In genomic region chr1:111204211-111204883, GRCh38 we compare ENCODE assay signal across 8 cellular contexts. TPM values are rescaled to one million over a fixed set of nuclear protein-coding genes. Genes with fewer than 3 reads are reported as not detected.
A peak's percentile ranks its signal among the peaks of the same experiment; 100 is the strongest.
DNase-seq lines count a peak whose midpoint lies in the region; TF ChIP-seq lines count a peak whose summit lies in the region.

No MANE protein-coding gene starts in this region.

- peak; percentile 75 for TF ChIP-seq POLR2A in prostate gland (IDR thresholded peaks at IDR 0.05)

- peaks cover 7% of the 10 kb centered on the region for H3F3A ChIP-seq in GM23248 (ENCODE audit: insufficient read depth)

- no peaks in the 10 kb centered on the region for H3K79me2 ChIP-seq in GM23248 (ENCODE audit: insufficient read depth)
- no peaks in the 10 kb centered on the region for H3K79me2 ChIP-seq in fibroblast of lung (ENCODE audit: control insufficient read depth, insufficient read depth, low read length)

- H4K20me1 ChIP-seq in GM23248 (ENCODE audit: insufficient read depth), result no peaks in the 10 kb centered on the region
- no peaks in the 10 kb centered on the region for H4K20me1 ChIP-seq in fibroblast of lung (ENCODE audit: control insufficient read depth, extremely low read depth, insufficient read depth, low read length)

- H3K9me3 ChIP-seq in GM23248 (ENCODE audit: low read depth), result no peaks in the 10 kb centered on the region
- H3K9me3 ChIP-seq in fibroblast of lung (ENCODE audit: control insufficient read depth, insufficient read depth, low read depth, low read length), result no peaks in the 10 kb centered on the region
- no peaks in the 10 kb centered on the region for H3K9me3 ChIP-seq in prostate gland

- no peaks in the 10 kb centered on the region for H3K9me2 ChIP-seq in GM23248 (ENCODE audit: insufficient read depth)

- in situ Hi-C loops in GM23248 (cut with MboI), result loop anchor here (25.0 kb wide), 1 partner anchor 558 kb away; the partner anchor contains the start of gene DDX20

- intact Hi-C loops in prostate gland (cut with DNase I), result no loop called here

- H3K27ac ChIP-seq in GM23248 (no peak overlapping the region), fibroblast of lung (ENCODE audit: insufficient read depth, low read length) (no peak overlapping the region), prostate gland (peak overlapping the region; percentile 76 to 89)

- TF ChIP-seq CTCF in GM12873 (IDR thresholded peaks at IDR 0.05; ENCODE audit: insufficient read depth, low read depth, low read length, missing control alignments) (peak; percentile 5), fibroblast of lung (conservative IDR thresholded peaks at IDR 0.05 in 1 of 2, IDR thresholded peaks at IDR 0.05 in 1 of 2; ENCODE audit: low read depth in 1 of 2, low read length in 2 of 2) (no peak), prostate gland (IDR thresholded peaks at IDR 0.05) (peak in 1 of 4 experiments; percentile 12)

- peak overlapping the region; percentile 84 for H2AFZ ChIP-seq in GM23248
- peak overlapping the region; percentile 19 for H2AFZ ChIP-seq in fibroblast of lung (ENCODE audit: low read length)

- H3K36me3 ChIP-seq in GM23248 (ENCODE audit: low read depth), result no peaks in the 10 kb centered on the region
- no peaks in the 10 kb centered on the region for H3K36me3 ChIP-seq in fibroblast of lung (ENCODE audit: control insufficient read depth, insufficient read depth, low read length)
- no peaks in the 10 kb centered on the region for H3K36me3 ChIP-seq in prostate gland

- H3K4me3 ChIP-seq in GM23248, result peak overlapping the region; percentile 79
- peak overlapping the region; percentile 38 to 58 (median 48) for H3K4me3 ChIP-seq in fibroblast of lung (replicated peaks in 1 of 4; ENCODE audit: control extremely low read depth in 1 of 4, insufficient read depth in 1 of 4, low read depth in 3 of 4, low read length in 4 of 4)
- peak overlapping the region; percentile 62 to 71 for H3K4me3 ChIP-seq in prostate gland

- WGBS in GM23248 (ENCODE audit: low coverage in 1 of 2, low lambda C conversion rate in 2 of 2, missing lambda C conversion rate in 2 of 2), 2 experiments, result 7 to 10% methylated on average over 29 to 49 of the region's 58 CpGs
- 3% methylated on average over 40 of the region's 58 CpGs for WGBS in prostate gland

- DNase-seq in GM23248, result peak; percentile 39
- DNase-seq in NAMALWA (ENCODE audit: low spot score), result peak; percentile 51
- peak; percentile 52 for DNase-seq in activated T-cell treated with anti-CD3 and anti-CD28 coated beads for 24 hours (ENCODE audit: low read depth)
- no peak for DNase-seq in fibroblast of lung (ENCODE audit: low read depth in 2 of 2)
- peak; percentile 55 for DNase-seq in prostate gland (ENCODE audit: low spot score)
- no peak for DNase-seq in cerebellar cortex (ENCODE audit: low spot score)
- no peak for DNase-seq in NCI-H524 (lab: John Stamatoyannopoulos, UW)

- H3K9ac ChIP-seq in GM23248 (peak overlapping the region; percentile 65), fibroblast of lung (ENCODE audit: insufficient read depth, low read length) (peak overlapping the region; percentile 30)

- H3K27me3 ChIP-seq in GM23248 (replicated peaks; ENCODE audit: insufficient read depth), result no peaks in the 10 kb centered on the region; the same call in 1 of the 2 replicates
- peaks cover 13% of the 10 kb centered on the region for H3K27me3 ChIP-seq in fibroblast of lung (ENCODE audit: control insufficient read depth, insufficient read depth, low read length)
- no peaks in the 10 kb centered on the region for H3K27me3 ChIP-seq in prostate gland (replicated peaks; ENCODE audit: insufficient read depth)

- H3K4me1 ChIP-seq in GM23248 (ENCODE audit: insufficient read depth), result 0 out of 2 replicates have a peak, but pooled peaks cover 3% of the 10 kb centered on the region
- peaks cover 2% of the 10 kb centered on the region for H3K4me1 ChIP-seq in fibroblast of lung (ENCODE audit: control insufficient read depth, extremely low read depth, insufficient read depth, low read length)
- peaks cover 7% of the 10 kb centered on the region for H3K4me1 ChIP-seq in prostate gland (replicated peaks)

- H3K4me2 ChIP-seq in GM23248 (ENCODE audit: unreplicated experiment) (peak overlapping the region; percentile 79), fibroblast of lung (ENCODE audit: extremely low read depth, insufficient read depth, low read length) (peak overlapping the region; percentile 66)

RNA-seq across cellular contexts. Expression of gene DENND2D, which starts 3.9 kb away (rescaled TPM):
- 3.7 and 5.1 TPM in 2 replicates for total RNA-seq in GM23248 (2014; rRNA removed; shearing (Covaris generic))
- polyA plus RNA-seq in GM23248 (2016; fragmentation: Nextera tagmentation; extraction: Ambion mirVana), result 6.2 and 6.6 TPM in 2 replicates
- 15.7 and 19.5 TPM in 2 replicates for total RNA-seq in fibroblast of lung
- polyA plus RNA-seq in fibroblast of lung, result 2.2 and 2.5 TPM in 2 replicates
- 2.3 and 2.9 TPM in 2 replicates for polyA plus RNA-seq in fibroblast of lung (2012)
- polyA minus RNA-seq in fibroblast of lung (ENCODE audit: low replicate concordance), result 1.2 and 1.7 TPM in 2 replicates
- total RNA-seq in prostate gland, result 10 to 100 TPM; 25.4 to 37.2 TPM

RNA-seq across cellular contexts. Expression of gene CHI3L2, which starts 23.2 kb away (rescaled TPM):
- not detected in 2 replicates for total RNA-seq in GM23248 (2014; rRNA removed; shearing (Covaris generic))
- polyA plus RNA-seq in GM23248 (2016; fragmentation: Nextera tagmentation; extraction: Ambion mirVana) (0.43 and 0.55 TPM in 2 replicates), fibroblast of lung (0.66 and 3.8 TPM in 2 replicates)
- total RNA-seq in fibroblast of lung (1.5 and 10.3 TPM in 2 replicates), prostate gland (10 to 100 TPM in 1 of 2 donors, under 1 TPM in 1; 0.82 to 10.6 TPM)
- 0.93 and 2.7 TPM in 2 replicates for polyA plus RNA-seq in fibroblast of lung (2012)
- 11.7 TPM in 1 of 2 replicates, not detected in the other for polyA minus RNA-seq in fibroblast of lung (ENCODE audit: low replicate concordance)

Comparison
In these comparisons a context has a peak if more than half of its experiments do, and no peak if none do; other contexts are left out.
1. DNase-seq: peak in GM23248 (single experiment), NAMALWA (single experiment), activated T-cell treated with anti-CD3 and anti-CD28 coated beads for 24 hours (single experiment) and prostate gland (single experiment); none in fibroblast of lung (0 of 2), cerebellar cortex (single experiment) and NCI-H524 (0 of 2).
2. H3K27ac ChIP-seq: peak in prostate gland (2 of 2); none in GM23248 (single experiment) and fibroblast of lung (single experiment).
3. Peak in every context shown above with its lines, with median percentiles within 50 percentile points of each other: H3K4me3 ChIP-seq.